In genomic region chr2:232573042-232573441, GRCh38 we compare ENCODE assay signal across 30 cellular contexts. TPM values are rescaled to one million over a fixed set of nuclear protein-coding genes. Genes with fewer than 3 reads are reported as not detected.
"Had no signal": no experiment of that assay in that cellular context is flagged by ENCODE, and none has a peak within 500 bp of the region (broad histone marks: within the 10 kb centered on the region; RNA-seq: fewer than 3 reads in every experiment).

No MANE protein-coding gene starts in this region.

- DNase-seq: activated CD4-positive, alpha-beta T cell treated with anti-CD3 and anti-CD28 coated beads, Interleukin-2, amount 10 ng/mL, durations not matched to agents 7 days and 5 days; activated CD4-positive, CD25-positive, alpha-beta regulatory T cell treated with anti-CD3 and anti-CD28 coated beads, Interleukin-2, amount 50 U/mL, for 72 hours; activated T-cell treated with anti-CD3 and anti-CD28 coated beads, Interleukin-2, amount 50 U/mL, for 1 hour; aorta; brain microvascular endothelial cell; effector memory CD4-positive, alpha-beta T cell; head of caudate nucleus; naive thymus-derived CD8-positive, alpha-beta T cell; right cardiac atrium; stimulated activated CD4-positive, alpha-beta T cell treated with anti-CD3 and anti-CD28 coated beads, Interleukin-1b, Interleukin-23, amount 100 ng/mL, for 48 hours; T-helper 1 cell; testis; WERI-Rb-1 had no signal

- FAIRE-seq: endothelial cell of umbilical vein, islet of Langerhans, TTC549, urothelium cell line had no signal

- H3K27ac ChIP-seq: brain microvascular endothelial cell, esophagus muscularis mucosa, gastroesophageal sphincter, prostate gland, skin epidermis, testis, WERI-Rb-1 had no signal

- H3K4me1 ChIP-seq: gastroesophageal sphincter, prostate gland, testis had no signal

- H3K9me3 ChIP-seq: esophagus muscularis mucosa, gastroesophageal sphincter, prostate gland, testis had no signal

- H3K27me3 ChIP-seq: brain microvascular endothelial cell, esophagus muscularis mucosa, gastroesophageal sphincter, testis had no signal

- ATAC-seq: activated naive CD4-positive, alpha-beta T cell treated with anti-CD3 and anti-CD28 coated beads, Interleukin-2, amount 50 U/mL, for 72 hours; activated T-helper 17 cell treated with anti-CD3 and anti-CD28 coated beads, Interleukin-2, amount 50 U/mL, for 72 hours; gastroesophageal sphincter; naive thymus-derived CD8-positive, alpha-beta T cell; right cardiac atrium; stimulated activated effector memory CD8-positive, alpha-beta T cell treated with anti-CD3 and anti-CD28 coated beads, Interleukin-12 subunit alpha, Interleukin-12 subunit beta, amount 100 ng/mL, for 72 hours had no signal

- H3K4me3 ChIP-seq: esophagus muscularis mucosa, gastroesophageal sphincter, lung, prostate gland, skin epidermis, testis had no signal

RNA-seq across cellular contexts. Expression of gene CHRNG, which starts 33.5 kb away (rescaled TPM):
- total RNA-seq: activated CD4-positive, alpha-beta T cell treated with anti-CD3 and anti-CD28 coated beads, Interleukin-2, amount 10 ng/mL, durations not matched to agents 7 days and 5 days; activated naive CD4-positive, alpha-beta T cell treated with anti-CD3 and anti-CD28 coated beads, Interleukin-2, amount 50 U/mL, for 72 hours; activated T-helper 17 cell treated with anti-CD3 and anti-CD28 coated beads, Interleukin-2, amount 50 U/mL, for 72 hours; aorta; dermis microvascular lymphatic vessel endothelial cell; endothelial cell of umbilical vein; esophagus muscularis mucosa; gastroesophageal sphincter; left lobe of liver; lung; mesenteric fat pad; naive thymus-derived CD8-positive, alpha-beta T cell; osteocyte; prostate gland; right cardiac atrium; testis had no signal
- polyA plus RNA-seq: adipose tissue, aorta, endothelial cell of umbilical vein, lung, right cardiac atrium had no signal

RNA-seq across cellular contexts. Expression of gene CHRND, which starts 47.1 kb away (rescaled TPM):
- total RNA-seq: activated CD4-positive, alpha-beta T cell treated with anti-CD3 and anti-CD28 coated beads, Interleukin-2, amount 10 ng/mL, durations not matched to agents 7 days and 5 days; activated naive CD4-positive, alpha-beta T cell treated with anti-CD3 and anti-CD28 coated beads, Interleukin-2, amount 50 U/mL, for 72 hours; activated T-helper 17 cell treated with anti-CD3 and anti-CD28 coated beads, Interleukin-2, amount 50 U/mL, for 72 hours; aorta; dermis microvascular lymphatic vessel endothelial cell; endothelial cell of umbilical vein; esophagus muscularis mucosa; gastroesophageal sphincter; left lobe of liver; lung; mesenteric fat pad; naive thymus-derived CD8-positive, alpha-beta T cell; osteocyte had no signal
- polyA plus RNA-seq: aorta; endothelial cell of umbilical vein; lung; naive thymus-derived CD8-positive, alpha-beta T cell had no signal

RNA-seq across cellular contexts. Expression of gene PRSS56, which starts 52.9 kb away (rescaled TPM):
- total RNA-seq: activated CD4-positive, alpha-beta T cell treated with anti-CD3 and anti-CD28 coated beads, Interleukin-2, amount 10 ng/mL, durations not matched to agents 7 days and 5 days; activated naive CD4-positive, alpha-beta T cell treated with anti-CD3 and anti-CD28 coated beads, Interleukin-2, amount 50 U/mL, for 72 hours; activated T-helper 17 cell treated with anti-CD3 and anti-CD28 coated beads, Interleukin-2, amount 50 U/mL, for 72 hours; aorta; dermis microvascular lymphatic vessel endothelial cell; endothelial cell of umbilical vein; esophagus muscularis mucosa; gastroesophageal sphincter; left lobe of liver; lung; mesenteric fat pad; naive thymus-derived CD8-positive, alpha-beta T cell; osteocyte; prostate gland had no signal
- polyA plus RNA-seq: adipose tissue; aorta; endothelial cell of umbilical vein; lung; naive thymus-derived CD8-positive, alpha-beta T cell had no signal
